19 cellular contexts compared by ENCODE assay signal in genomic region chr21:28454978-28455600, GRCh38.
A peak's percentile ranks its signal among the peaks of the same experiment; 100 is the strongest.
DNase-seq lines count a peak whose midpoint lies in the region; ATAC-seq and TF ChIP-seq lines count a peak whose summit lies in the region.
"Had no signal": no experiment of that assay in that cellular context is flagged by ENCODE, and none has a peak within 500 bp of the region (broad histone marks: within the 10 kb centered on the region; RNA-seq: fewer than 3 reads in every experiment).

No MANE protein-coding gene starts in this region.

- no peaks in the 10 kb centered on the region for H3K36me3 Mint-ChIP-seq in CD8-positive, alpha-beta T cell
- H3K36me3 Mint-ChIP-seq: CD4-positive, alpha-beta memory T cell had no signal

- H3K27ac Mint-ChIP-seq in CD8-positive, alpha-beta T cell = no peak overlapping the region
- H3K27ac Mint-ChIP-seq: CD4-positive, alpha-beta memory T cell; T-helper 2 cell treated with Interferon-gamma antibody and Interleukin-4, amounts not matched to agents 5 μg/mL and 100 μg/mL, for 36 hours had no signal

- no peak overlapping the region for H3K4me3 ChIP-seq in SK-N-SH (ENCODE audit: low read depth in 2 of 2, low read length in 1 of 2)
- no peak overlapping the region for H3K4me3 ChIP-seq in suprapubic skin
- H3K4me3 ChIP-seq in CD8-positive, alpha-beta T cell (ENCODE audit: low read depth, low read length) = no peak overlapping the region
- no peak overlapping the region for H3K4me3 ChIP-seq in OCI-LY7 (ENCODE audit: low read depth, low read length, poor library complexity, severe bottlenecking)
- H3K4me3 ChIP-seq: gastroesophageal sphincter had no signal

- H2AFZ ChIP-seq in SK-N-SH (ENCODE audit: low read depth) (peak overlapping the region; percentile 31; the same call in 1 of the 2 replicates), OCI-LY7 (ENCODE audit: low read length) (no peak overlapping the region)

- H3K27me3 ChIP-seq in SK-N-SH (ENCODE audit: insufficient read depth) (no peaks in the 10 kb centered on the region), suprapubic skin (no peaks in the 10 kb centered on the region)
- H3K27me3 ChIP-seq in CD8-positive, alpha-beta T cell (ENCODE audit: insufficient read depth, low read length) = no peaks in the 10 kb centered on the region
- H3K27me3 ChIP-seq: gastroesophageal sphincter had no signal

- H3K4me2 ChIP-seq in SK-N-SH (peak overlapping the region; percentile 40), OCI-LY7 (ENCODE audit: low read length) (no peak overlapping the region)

- CTCF ChIA-PET in SK-N-SH (lab: Yijun Ruan, JAX) = no interaction called here
- CTCF ChIA-PET in CD8-positive, alpha-beta T cell (lab: Charles Lee) = no interaction called here
- CTCF ChIA-PET in OCI-LY7 (lab: Charles Lee; ENCODE audit: unreplicated experiment) = no interaction called here

- ATAC-seq in CD8-positive, alpha-beta T cell = no peak
- ATAC-seq: gastroesophageal sphincter had no signal

- DNase-seq in GM03348 (ENCODE audit: low spot score) = peak; percentile 43
- no peak for DNase-seq in SK-N-SH
- DNase-seq in inferior parietal cortex (ENCODE audit: extremely low spot score) = peak; percentile 13
- no peak for DNase-seq in suprapubic skin (ENCODE audit: low spot score in 2 of 2)
- no peak for DNase-seq in H4 (ENCODE audit: low spot score)
- no peak for DNase-seq in CD8-positive, alpha-beta T cell
- no peak for DNase-seq in OCI-LY7 (ENCODE audit: low spot score)
- DNase-seq: activated CD4-positive, alpha-beta T cell treated with anti-CD3 and anti-CD28 coated beads for 48 hours; activated naive CD4-positive, alpha-beta T cell treated with anti-CD3 and anti-CD28 coated beads, Interleukin-2, amount 50 U/mL, for 16 hours; CD4-positive, alpha-beta memory T cell; effector memory CD4-positive, alpha-beta T cell; GDM1; KBM-7; NCI-H1417 treated with DMSO at 0.1 percent for 48 hours; NCI-H226; NK-92 treated with Interleukin-12 subunit alpha and Interleukin-12 subunit beta, amount 100 ng/mL, for 24 hours; SHP77 had no signal

- POLR2A ChIA-PET in SK-N-SH (lab: Yijun Ruan, JAX) (no interaction called here), OCI-LY7 (lab: Charles Lee) (no interaction called here)
- POLR2A ChIA-PET in CD8-positive, alpha-beta T cell (lab: Charles Lee) = no interaction called here

- peak overlapping the region; percentile 29; the same call in 1 of the 2 replicates for H3K9ac ChIP-seq in SK-N-SH

- TF ChIP-seq RAD21 in SK-N-SH (IDR thresholded peaks at IDR 0.05; ENCODE audit: low read length) = no peak

- TF ChIP-seq EP300 in SK-N-SH (IDR thresholded peaks at IDR 0.05; ENCODE audit: borderline replicate concordance in 1 of 2, low read depth in 1 of 2, low read length in 1 of 2) (no peak), suprapubic skin (IDR thresholded peaks at IDR 0.05) (no peak)

- H3K36me3 ChIP-seq in SK-N-SH (replicated peaks in 1 of 2; ENCODE audit: control insufficient read depth in 1 of 2, insufficient read depth in 2 of 2, low read length in 1 of 2) = no peaks in the 10 kb centered on the region
- H3K36me3 ChIP-seq in suprapubic skin = no peaks in the 10 kb centered on the region
- no peaks in the 10 kb centered on the region for H3K36me3 ChIP-seq in CD8-positive, alpha-beta T cell (ENCODE audit: insufficient read depth, low read length)
- H3K36me3 ChIP-seq in OCI-LY7 (ENCODE audit: insufficient read depth, low read length) = no peaks in the 10 kb centered on the region
- H3K36me3 ChIP-seq: gastroesophageal sphincter had no signal

- no peak for TF ChIP-seq CTCF in SK-N-SH (IDR thresholded peaks at IDR 0.05)
- no peak for TF ChIP-seq CTCF in suprapubic skin (IDR thresholded peaks at IDR 0.05)
- TF ChIP-seq CTCF in CD8-positive, alpha-beta T cell (IDR thresholded peaks at IDR 0.05) = no peak
- TF ChIP-seq CTCF in OCI-LY7 (conservative IDR thresholded peaks at IDR 0.05; ENCODE audit: low read length) = no peak

- no peak for TF ChIP-seq POLR2A in suprapubic skin (IDR thresholded peaks at IDR 0.05)

- no TSS peak for BruUV-seq in OCI-LY7 (replicated peaks; lab: Mats Ljungman, UMichigan)

- H3K4me3 Mint-ChIP-seq in CD8-positive, alpha-beta T cell = no peak overlapping the region
- H3K4me3 Mint-ChIP-seq: CD4-positive, alpha-beta memory T cell; T-helper 2 cell treated with Interferon-gamma antibody and Interleukin-4, amounts not matched to agents 5 μg/mL and 100 μg/mL, for 36 hours had no signal

- no peaks in the 10 kb centered on the region for H4K20me1 ChIP-seq in SK-N-SH (ENCODE audit: insufficient read depth)
- H4K20me1 ChIP-seq in OCI-LY7 (ENCODE audit: insufficient read depth, low read length) = no peaks in the 10 kb centered on the region

- no peaks in the 10 kb centered on the region for H3K9me2 ChIP-seq in SK-N-SH
- H3K9me2 ChIP-seq in OCI-LY7 (ENCODE audit: insufficient read depth, low read length) = no peaks in the 10 kb centered on the region

- H3K27ac ChIP-seq in SK-N-SH (ENCODE audit: low read depth in 2 of 2, low read length in 1 of 2) (peak overlapping the region; percentile 63 to 71), suprapubic skin (peak overlapping the region; percentile 3), OCI-LY7 (ENCODE audit: low read depth, low read length, poor library complexity, severe bottlenecking) (no peak overlapping the region)
- no peak overlapping the region for H3K27ac ChIP-seq in CD8-positive, alpha-beta T cell (ENCODE audit: low read depth, low read length)
- H3K27ac ChIP-seq: gastroesophageal sphincter had no signal

- no peaks in the 10 kb centered on the region for H3K27me3 Mint-ChIP-seq in CD8-positive, alpha-beta T cell (ENCODE audit: low read depth)

- intact Hi-C loops in CD8-positive, alpha-beta T cell (cut with DNase I, micrococcal nuclease) = no loop called here
- intact Hi-C loops in OCI-LY7 (cut with micrococcal nuclease; ENCODE audit: unreplicated experiment) = no loop called here

- 51% methylated on average over 4 of the region's 4 CpGs for WGBS in SK-N-SH (ENCODE audit: low lambda C conversion rate)
- WGBS in suprapubic skin = 60% methylated on average over 4 of the region's 4 CpGs

- peaks cover 2% of the 10 kb centered on the region for H3K4me1 Mint-ChIP-seq in CD8-positive, alpha-beta T cell (ENCODE audit: low read depth)

- H3F3A ChIP-seq in SK-N-SH (replicated peaks; ENCODE audit: insufficient read depth) = no peaks in the 10 kb centered on the region

- H3K9me3 ChIP-seq in SK-N-SH (no peaks in the 10 kb centered on the region), suprapubic skin (no peaks in the 10 kb centered on the region), OCI-LY7 (ENCODE audit: low read length) (no peaks in the 10 kb centered on the region)
- H3K9me3 ChIP-seq in CD8-positive, alpha-beta T cell (ENCODE audit: low read length) = no peaks in the 10 kb centered on the region
- H3K9me3 ChIP-seq: gastroesophageal sphincter had no signal

- H3K9me3 Mint-ChIP-seq in CD8-positive, alpha-beta T cell = no peaks in the 10 kb centered on the region
- H3K9me3 Mint-ChIP-seq: T-helper 2 cell treated with Interferon-gamma antibody and Interleukin-4, amounts not matched to agents 5 μg/mL and 100 μg/mL, for 36 hours had no signal

- no peaks in the 10 kb centered on the region for H3K79me2 ChIP-seq in SK-N-SH (ENCODE audit: insufficient read depth)
- no peaks in the 10 kb centered on the region for H3K79me2 ChIP-seq in OCI-LY7 (ENCODE audit: insufficient read depth, low read depth, low read length)

- peaks cover 0 to 2% of the 10 kb centered on the region in 2 experiments; a peak in 2 of 4 replicates for H3K4me1 ChIP-seq in SK-N-SH (ENCODE audit: control insufficient read depth in 1 of 2, insufficient read depth in 2 of 2, low read depth in 1 of 2, low read length in 1 of 2)
- H3K4me1 ChIP-seq in suprapubic skin = no peaks in the 10 kb centered on the region
- no peaks in the 10 kb centered on the region for H3K4me1 ChIP-seq in CD8-positive, alpha-beta T cell (ENCODE audit: insufficient read depth, low read length)
- peaks cover 5% of the 10 kb centered on the region for H3K4me1 ChIP-seq in OCI-LY7 (ENCODE audit: insufficient read depth, low read length, poor library complexity, severe bottlenecking)

TF ChIP-seq in SK-N-SH, 30 proteins besides CTCF, POLR2A, EP300 and RAD21:
- TF ChIP-seq CHD2 (IDR thresholded peaks at IDR 0.05; ENCODE audit: low read length, partially characterized antibody) (no peak), ELF1 (IDR thresholded peaks at IDR 0.05) (no peak), TCF12 (IDR thresholded peaks at IDR 0.05) (peak; percentile 59)
TF ChIP-seq in SK-N-SH: peak in this region for 1.

Comparison
In these comparisons a context has a peak if more than half of its experiments do, and no peak if none do; other contexts are left out.
1. DNase-seq: peak in GM03348 (single experiment) and inferior parietal cortex (single experiment); none in SK-N-SH (single experiment), suprapubic skin (0 of 2), H4 (single experiment), CD8-positive, alpha-beta T cell (0 of 7) and OCI-LY7 (single experiment).
2. H3K27ac ChIP-seq: peak in SK-N-SH (2 of 2) and suprapubic skin (single experiment); none in CD8-positive, alpha-beta T cell (single experiment) and OCI-LY7 (single experiment).